In the genomic region with DNA sequence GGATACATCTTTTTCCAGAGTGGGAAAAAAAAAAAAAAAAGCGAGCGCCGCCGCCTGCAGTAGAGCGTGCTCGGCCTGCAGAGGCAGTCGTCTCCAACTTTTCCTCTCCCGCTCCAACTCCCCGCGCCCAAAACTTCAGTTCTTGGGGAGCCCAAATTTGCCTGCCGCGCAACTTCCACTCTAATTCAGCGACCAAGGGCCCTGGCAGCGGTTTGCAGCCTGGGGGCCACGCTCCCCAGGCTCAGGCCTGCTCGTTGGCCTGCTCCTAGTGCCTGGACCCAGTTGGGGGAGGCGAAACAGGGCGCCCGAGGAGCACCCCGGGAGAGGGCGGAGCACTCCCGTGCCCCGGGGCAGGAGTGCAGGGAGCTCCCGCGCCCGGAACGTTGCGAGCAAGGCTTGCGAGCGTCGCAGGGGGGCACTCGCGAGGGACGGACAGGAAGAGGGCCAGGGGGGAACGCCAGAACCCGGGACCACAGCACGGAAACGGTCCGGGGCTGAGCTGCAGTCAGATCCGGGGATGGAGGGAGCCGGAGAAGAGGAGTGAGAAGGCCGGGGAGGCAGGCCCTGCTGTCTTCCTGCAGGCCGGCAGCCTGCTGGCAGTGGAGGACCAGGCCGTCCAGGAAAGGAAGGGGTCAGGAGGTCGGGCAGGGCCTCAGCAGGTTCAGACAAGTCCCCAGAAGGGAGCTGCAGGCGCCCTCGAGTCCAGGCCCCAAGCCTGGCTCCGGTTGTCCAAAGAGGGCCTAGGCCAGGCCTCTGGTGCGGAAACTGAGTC, we compare ENCODE assay signal across 1 cellular context.
A peak's percentile ranks its signal among the peaks of the same experiment; 100 is the strongest.
TF ChIP-seq lines count a peak whose summit lies in the region.

A gene with protein sequence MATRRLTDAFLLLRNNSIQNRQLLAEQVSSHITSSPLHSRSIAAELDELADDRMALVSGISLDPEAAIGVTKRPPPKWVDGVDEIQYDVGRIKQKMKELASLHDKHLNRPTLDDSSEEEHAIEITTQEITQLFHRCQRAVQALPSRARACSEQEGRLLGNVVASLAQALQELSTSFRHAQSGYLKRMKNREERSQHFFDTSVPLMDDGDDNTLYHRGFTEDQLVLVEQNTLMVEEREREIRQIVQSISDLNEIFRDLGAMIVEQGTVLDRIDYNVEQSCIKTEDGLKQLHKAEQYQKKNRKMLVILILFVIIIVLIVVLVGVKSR (plus strand): TSS at position 508 of the 772 bp plus-strand sequence. CDS start 724 bp downstream, outside the sequence.

TF ChIP-seq in K562, 482 proteins besides CTCF, POLR2A, EP300 and RAD21 (continued from another document and continues in another):
- TF ChIP-seq, protein P1, sequence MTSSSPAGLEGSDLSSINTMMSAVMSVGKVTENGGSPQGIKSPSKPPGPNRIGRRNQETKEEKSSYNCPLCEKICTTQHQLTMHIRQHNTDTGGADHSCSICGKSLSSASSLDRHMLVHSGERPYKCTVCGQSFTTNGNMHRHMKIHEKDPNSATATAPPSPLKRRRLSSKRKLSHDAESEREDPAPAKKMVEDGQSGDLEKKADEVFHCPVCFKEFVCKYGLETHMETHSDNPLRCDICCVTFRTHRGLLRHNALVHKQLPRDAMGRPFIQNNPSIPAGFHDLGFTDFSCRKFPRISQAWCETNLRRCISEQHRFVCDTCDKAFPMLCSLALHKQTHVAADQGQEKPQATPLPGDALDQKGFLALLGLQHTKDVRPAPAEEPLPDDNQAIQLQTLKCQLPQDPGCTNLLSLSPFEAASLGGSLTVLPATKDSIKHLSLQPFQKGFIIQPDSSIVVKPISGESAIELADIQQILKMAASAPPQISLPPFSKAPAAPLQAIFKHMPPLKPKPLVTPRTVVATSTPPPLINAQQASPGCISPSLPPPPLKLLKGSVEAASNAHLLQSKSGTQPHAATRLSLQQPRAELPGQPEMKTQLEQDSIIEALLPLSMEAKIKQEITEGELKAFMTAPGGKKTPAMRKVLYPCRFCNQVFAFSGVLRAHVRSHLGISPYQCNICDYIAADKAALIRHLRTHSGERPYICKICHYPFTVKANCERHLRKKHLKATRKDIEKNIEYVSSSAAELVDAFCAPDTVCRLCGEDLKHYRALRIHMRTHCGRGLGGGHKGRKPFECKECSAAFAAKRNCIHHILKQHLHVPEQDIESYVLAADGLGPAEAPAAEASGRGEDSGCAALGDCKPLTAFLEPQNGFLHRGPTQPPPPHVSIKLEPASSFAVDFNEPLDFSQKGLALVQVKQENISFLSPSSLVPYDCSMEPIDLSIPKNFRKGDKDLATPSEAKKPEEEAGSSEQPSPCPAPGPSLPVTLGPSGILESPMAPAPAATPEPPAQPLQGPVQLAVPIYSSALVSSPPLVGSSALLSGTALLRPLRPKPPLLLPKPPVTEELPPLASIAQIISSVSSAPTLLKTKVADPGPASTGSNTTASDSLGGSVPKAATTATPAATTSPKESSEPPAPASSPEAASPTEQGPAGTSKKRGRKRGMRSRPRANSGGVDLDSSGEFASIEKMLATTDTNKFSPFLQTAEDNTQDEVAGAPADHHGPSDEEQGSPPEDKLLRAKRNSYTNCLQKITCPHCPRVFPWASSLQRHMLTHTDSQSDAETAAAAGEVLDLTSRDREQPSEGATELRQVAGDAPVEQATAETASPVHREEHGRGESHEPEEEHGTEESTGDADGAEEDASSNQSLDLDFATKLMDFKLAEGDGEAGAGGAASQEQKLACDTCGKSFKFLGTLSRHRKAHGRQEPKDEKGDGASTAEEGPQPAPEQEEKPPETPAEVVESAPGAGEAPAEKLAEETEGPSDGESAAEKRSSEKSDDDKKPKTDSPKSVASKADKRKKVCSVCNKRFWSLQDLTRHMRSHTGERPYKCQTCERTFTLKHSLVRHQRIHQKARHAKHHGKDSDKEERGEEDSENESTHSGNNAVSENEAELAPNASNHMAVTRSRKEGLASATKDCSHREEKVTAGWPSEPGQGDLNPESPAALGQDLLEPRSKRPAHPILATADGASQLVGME (CRISPR knock-in tag; IDR thresholded peaks at IDR 0.05), result peak; percentile 93
- TF ChIP-seq CCAR2 (IDR thresholded peaks at IDR 0.05; ENCODE audit: low read depth, low read length) (no peak), ILF3 (IDR thresholded peaks at IDR 0.05; ENCODE audit: borderline replicate concordance) (no peak), MCM3 (IDR thresholded peaks at IDR 0.05) (no peak), U2AF1 (optimal IDR thresholded peaks at IDR 0.05; ENCODE audit: low read depth, low read length) (peak; percentile 77), ZNF695 (CRISPR knock-in tag; IDR thresholded peaks at IDR 0.05) (no peak), ZNF23 (CRISPR knock-in tag; IDR thresholded peaks at IDR 0.05) (no peak), BRD4 (IDR thresholded peaks at IDR 0.05) (peak; percentile 89), STAT5A (IDR thresholded peaks at IDR 0.05; ENCODE audit: borderline replicate concordance, low read length) (peak; percentile 44; the same call in 1 of the 2 replicates), POLR2B (IDR thresholded peaks at IDR 0.05; ENCODE audit: low read depth, partially characterized antibody) (peak; percentile 74), ZNF551 (CRISPR knock-in tag; IDR thresholded peaks at IDR 0.05) (no peak), FOXK2 (conservative IDR thresholded peaks at IDR 0.05 in 1 of 2, IDR thresholded peaks at IDR 0.05 in 1 of 2; ENCODE audit: low read depth in 2 of 2) (peak; percentile 87 to 89), MTA2 (IDR thresholded peaks at IDR 0.05; ENCODE audit: low read depth) (no peak), MYBL2 (IDR thresholded peaks at IDR 0.05; ENCODE audit: low read depth) (no peak), MYBL2 (CRISPR knock-in tag; IDR thresholded peaks at IDR 0.05; ENCODE audit: borderline replicate concordance) (no peak), ELF4 (CRISPR knock-in tag; IDR thresholded peaks at IDR 0.05) (peak; percentile 86; the same call in 1 of the 2 replicates), TEAD2 (tag; IDR thresholded peaks at IDR 0.05) (no peak), ZC3H11A (IDR thresholded peaks at IDR 0.05; ENCODE audit: low read depth, low read length) (peak; percentile 97), ZNF384 (IDR thresholded peaks at IDR 0.05; ENCODE audit: low read depth, low read length) (peak; percentile 96)
- TF ChIP-seq, protein P2, sequence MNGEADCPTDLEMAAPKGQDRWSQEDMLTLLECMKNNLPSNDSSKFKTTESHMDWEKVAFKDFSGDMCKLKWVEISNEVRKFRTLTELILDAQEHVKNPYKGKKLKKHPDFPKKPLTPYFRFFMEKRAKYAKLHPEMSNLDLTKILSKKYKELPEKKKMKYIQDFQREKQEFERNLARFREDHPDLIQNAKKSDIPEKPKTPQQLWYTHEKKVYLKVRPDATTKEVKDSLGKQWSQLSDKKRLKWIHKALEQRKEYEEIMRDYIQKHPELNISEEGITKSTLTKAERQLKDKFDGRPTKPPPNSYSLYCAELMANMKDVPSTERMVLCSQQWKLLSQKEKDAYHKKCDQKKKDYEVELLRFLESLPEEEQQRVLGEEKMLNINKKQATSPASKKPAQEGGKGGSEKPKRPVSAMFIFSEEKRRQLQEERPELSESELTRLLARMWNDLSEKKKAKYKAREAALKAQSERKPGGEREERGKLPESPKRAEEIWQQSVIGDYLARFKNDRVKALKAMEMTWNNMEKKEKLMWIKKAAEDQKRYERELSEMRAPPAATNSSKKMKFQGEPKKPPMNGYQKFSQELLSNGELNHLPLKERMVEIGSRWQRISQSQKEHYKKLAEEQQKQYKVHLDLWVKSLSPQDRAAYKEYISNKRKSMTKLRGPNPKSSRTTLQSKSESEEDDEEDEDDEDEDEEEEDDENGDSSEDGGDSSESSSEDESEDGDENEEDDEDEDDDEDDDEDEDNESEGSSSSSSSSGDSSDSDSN (IDR thresholded peaks at IDR 0.05; ENCODE audit: borderline replicate concordance in 1 of 2, low read depth in 2 of 2, low read length in 2 of 2), result peak; percentile 54 to 90; a peak in 3 of 4 replicates
- TF ChIP-seq, protein P3, sequence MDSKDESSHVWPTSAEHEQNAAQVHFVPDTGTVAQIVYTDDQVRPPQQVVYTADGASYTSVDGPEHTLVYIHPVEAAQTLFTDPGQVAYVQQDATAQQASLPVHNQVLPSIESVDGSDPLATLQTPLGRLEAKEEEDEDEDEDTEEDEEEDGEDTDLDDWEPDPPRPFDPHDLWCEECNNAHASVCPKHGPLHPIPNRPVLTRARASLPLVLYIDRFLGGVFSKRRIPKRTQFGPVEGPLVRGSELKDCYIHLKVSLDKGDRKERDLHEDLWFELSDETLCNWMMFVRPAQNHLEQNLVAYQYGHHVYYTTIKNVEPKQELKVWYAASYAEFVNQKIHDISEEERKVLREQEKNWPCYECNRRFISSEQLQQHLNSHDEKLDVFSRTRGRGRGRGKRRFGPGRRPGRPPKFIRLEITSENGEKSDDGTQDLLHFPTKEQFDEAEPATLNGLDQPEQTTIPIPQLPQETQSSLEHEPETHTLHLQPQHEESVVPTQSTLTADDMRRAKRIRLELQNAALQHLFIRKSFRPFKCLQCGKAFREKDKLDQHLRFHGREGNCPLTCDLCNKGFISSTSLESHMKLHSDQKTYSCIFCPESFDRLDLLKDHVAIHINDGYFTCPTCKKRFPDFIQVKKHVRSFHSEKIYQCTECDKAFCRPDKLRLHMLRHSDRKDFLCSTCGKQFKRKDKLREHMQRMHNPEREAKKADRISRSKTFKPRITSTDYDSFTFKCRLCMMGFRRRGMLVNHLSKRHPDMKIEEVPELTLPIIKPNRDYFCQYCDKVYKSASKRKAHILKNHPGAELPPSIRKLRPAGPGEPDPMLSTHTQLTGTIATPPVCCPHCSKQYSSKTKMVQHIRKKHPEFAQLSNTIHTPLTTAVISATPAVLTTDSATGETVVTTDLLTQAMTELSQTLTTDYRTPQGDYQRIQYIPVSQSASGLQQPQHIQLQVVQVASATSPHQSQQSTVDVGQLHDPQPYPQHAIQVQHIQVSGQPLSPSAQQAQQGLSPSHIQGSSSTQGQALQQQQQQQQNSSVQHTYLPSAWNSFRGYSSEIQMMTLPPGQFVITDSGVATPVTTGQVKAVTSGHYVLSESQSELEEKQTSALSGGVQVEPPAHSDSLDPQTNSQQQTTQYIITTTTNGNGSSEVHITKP (IDR thresholded peaks at IDR 0.05; ENCODE audit: partially characterized antibody), result no peak
- TF ChIP-seq, protein P4, sequence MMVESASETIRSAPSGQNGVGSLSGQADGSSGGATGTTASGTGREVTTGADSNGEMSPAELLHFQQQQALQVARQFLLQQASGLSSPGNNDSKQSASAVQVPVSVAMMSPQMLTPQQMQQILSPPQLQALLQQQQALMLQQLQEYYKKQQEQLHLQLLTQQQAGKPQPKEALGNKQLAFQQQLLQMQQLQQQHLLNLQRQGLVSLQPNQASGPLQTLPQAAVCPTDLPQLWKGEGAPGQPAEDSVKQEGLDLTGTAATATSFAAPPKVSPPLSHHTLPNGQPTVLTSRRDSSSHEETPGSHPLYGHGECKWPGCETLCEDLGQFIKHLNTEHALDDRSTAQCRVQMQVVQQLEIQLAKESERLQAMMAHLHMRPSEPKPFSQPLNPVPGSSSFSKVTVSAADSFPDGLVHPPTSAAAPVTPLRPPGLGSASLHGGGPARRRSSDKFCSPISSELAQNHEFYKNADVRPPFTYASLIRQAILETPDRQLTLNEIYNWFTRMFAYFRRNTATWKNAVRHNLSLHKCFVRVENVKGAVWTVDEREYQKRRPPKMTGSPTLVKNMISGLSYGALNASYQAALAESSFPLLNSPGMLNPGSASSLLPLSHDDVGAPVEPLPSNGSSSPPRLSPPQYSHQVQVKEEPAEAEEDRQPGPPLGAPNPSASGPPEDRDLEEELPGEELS (CRISPR knock-in tag; IDR thresholded peaks at IDR 0.05; ENCODE audit: borderline replicate concordance), result peak; percentile 96; the same call in 1 of the 2 replicates
- TF ChIP-seq, protein P5, sequence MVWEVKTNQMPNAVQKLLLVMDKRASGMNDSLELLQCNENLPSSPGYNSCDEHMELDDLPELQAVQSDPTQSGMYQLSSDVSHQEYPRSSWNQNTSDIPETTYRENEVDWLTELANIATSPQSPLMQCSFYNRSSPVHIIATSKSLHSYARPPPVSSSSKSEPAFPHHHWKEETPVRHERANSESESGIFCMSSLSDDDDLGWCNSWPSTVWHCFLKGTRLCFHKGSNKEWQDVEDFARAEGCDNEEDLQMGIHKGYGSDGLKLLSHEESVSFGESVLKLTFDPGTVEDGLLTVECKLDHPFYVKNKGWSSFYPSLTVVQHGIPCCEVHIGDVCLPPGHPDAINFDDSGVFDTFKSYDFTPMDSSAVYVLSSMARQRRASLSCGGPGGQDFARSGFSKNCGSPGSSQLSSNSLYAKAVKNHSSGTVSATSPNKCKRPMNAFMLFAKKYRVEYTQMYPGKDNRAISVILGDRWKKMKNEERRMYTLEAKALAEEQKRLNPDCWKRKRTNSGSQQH (CRISPR knock-in tag; IDR thresholded peaks at IDR 0.05), result no peak; the same call in 1 of the 2 replicates
- TF ChIP-seq, protein P6, sequence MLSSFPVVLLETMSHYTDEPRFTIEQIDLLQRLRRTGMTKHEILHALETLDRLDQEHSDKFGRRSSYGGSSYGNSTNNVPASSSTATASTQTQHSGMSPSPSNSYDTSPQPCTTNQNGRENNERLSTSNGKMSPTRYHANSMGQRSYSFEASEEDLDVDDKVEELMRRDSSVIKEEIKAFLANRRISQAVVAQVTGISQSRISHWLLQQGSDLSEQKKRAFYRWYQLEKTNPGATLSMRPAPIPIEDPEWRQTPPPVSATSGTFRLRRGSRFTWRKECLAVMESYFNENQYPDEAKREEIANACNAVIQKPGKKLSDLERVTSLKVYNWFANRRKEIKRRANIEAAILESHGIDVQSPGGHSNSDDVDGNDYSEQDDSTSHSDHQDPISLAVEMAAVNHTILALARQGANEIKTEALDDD (IDR thresholded peaks at IDR 0.05), result no peak
- TF ChIP-seq, protein P7, sequence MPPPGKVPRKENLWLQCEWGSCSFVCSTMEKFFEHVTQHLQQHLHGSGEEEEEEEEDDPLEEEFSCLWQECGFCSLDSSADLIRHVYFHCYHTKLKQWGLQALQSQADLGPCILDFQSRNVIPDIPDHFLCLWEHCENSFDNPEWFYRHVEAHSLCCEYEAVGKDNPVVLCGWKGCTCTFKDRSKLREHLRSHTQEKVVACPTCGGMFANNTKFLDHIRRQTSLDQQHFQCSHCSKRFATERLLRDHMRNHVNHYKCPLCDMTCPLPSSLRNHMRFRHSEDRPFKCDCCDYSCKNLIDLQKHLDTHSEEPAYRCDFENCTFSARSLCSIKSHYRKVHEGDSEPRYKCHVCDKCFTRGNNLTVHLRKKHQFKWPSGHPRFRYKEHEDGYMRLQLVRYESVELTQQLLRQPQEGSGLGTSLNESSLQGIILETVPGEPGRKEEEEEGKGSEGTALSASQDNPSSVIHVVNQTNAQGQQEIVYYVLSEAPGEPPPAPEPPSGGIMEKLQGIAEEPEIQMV (tag; conservative IDR thresholded peaks at IDR 0.05; ENCODE audit: low read depth), result no peak
- TF ChIP-seq, protein P8, sequence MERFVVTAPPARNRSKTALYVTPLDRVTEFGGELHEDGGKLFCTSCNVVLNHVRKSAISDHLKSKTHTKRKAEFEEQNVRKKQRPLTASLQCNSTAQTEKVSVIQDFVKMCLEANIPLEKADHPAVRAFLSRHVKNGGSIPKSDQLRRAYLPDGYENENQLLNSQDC (CRISPR knock-in tag; IDR thresholded peaks at IDR 0.05), result peak; percentile 87; the same call in 1 of the 2 replicates
- TF ChIP-seq, protein P9, sequence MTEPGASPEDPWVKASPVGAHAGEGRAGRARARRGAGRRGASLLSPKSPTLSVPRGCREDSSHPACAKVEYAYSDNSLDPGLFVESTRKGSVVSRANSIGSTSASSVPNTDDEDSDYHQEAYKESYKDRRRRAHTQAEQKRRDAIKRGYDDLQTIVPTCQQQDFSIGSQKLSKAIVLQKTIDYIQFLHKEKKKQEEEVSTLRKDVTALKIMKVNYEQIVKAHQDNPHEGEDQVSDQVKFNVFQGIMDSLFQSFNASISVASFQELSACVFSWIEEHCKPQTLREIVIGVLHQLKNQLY (CRISPR knock-in tag; conservative IDR thresholded peaks at IDR 0.05), result no peak
- TF ChIP-seq, protein P10, sequence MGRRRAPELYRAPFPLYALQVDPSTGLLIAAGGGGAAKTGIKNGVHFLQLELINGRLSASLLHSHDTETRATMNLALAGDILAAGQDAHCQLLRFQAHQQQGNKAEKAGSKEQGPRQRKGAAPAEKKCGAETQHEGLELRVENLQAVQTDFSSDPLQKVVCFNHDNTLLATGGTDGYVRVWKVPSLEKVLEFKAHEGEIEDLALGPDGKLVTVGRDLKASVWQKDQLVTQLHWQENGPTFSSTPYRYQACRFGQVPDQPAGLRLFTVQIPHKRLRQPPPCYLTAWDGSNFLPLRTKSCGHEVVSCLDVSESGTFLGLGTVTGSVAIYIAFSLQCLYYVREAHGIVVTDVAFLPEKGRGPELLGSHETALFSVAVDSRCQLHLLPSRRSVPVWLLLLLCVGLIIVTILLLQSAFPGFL (CRISPR knock-in tag; IDR thresholded peaks at IDR 0.05), result no peak
